9 cellular contexts compared by ENCODE assay signal in the genomic region with DNA sequence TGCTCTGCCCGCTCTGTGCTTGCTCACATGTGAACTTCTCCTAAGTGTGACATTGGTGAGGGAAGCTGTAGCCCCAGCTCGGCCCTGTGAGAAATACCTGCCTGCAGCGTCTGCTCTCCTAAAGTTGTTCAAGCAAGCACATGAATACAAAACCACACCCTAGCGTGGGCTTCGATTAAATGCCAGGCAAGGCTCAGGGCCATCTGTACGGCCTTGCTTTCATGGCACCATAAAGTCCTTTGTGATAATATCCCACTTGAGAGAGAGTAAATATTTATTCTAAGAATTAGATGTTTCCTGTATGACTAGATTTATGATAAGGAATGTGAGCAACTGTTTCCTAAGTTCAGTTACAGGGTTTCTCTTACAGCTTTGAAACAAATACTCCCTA.
DNase-seq lines count a peak whose midpoint lies in the region; ATAC-seq, FAIRE-seq and TF ChIP-seq lines count a peak whose summit lies in the region.
"Had no signal": no experiment of that assay in that cellular context is flagged by ENCODE, and none has a peak within 500 bp of the region (broad histone marks: within the 10 kb centered on the region; RNA-seq: fewer than 3 reads in every experiment).

No MANE protein-coding gene starts in this region.

- peaks cover 61% of the 10 kb centered on the region for H3K4me1 Mint-ChIP-seq in T-helper 2 cell treated with Interferon-gamma antibody and Interleukin-4, amounts not matched to agents 5 μg/mL and 100 μg/mL, for 36 hours (ENCODE audit: low read depth)

- peaks cover 76% of the 10 kb centered on the region for H3K4me1 ChIP-seq in psoas muscle

- H3K9me3 Mint-ChIP-seq in T-helper 2 cell treated with Interferon-gamma antibody and Interleukin-4, amounts not matched to agents 5 μg/mL and 100 μg/mL, for 36 hours, result peaks cover 4% of the 10 kb centered on the region

- H3K4me3 Mint-ChIP-seq in T-helper 2 cell treated with Interferon-gamma antibody and Interleukin-4, amounts not matched to agents 5 μg/mL and 100 μg/mL, for 36 hours, result peak overlapping the region; percentile 84

- peak; percentile 51 for DNase-seq in DMS 273 (lab: John Stamatoyannopoulos, UW; ENCODE audit: unreplicated experiment)
- DNase-seq in DMS 273 treated with DMSO at 0.1 percent for 48 hours (lab: John Stamatoyannopoulos, UW), result no peak
- DNase-seq in T-helper 2 cell treated with Interferon-gamma antibody and Interleukin-4, amounts not matched to agents 5 μg/mL and 100 μg/mL, for 36 hours (ENCODE audit: low spot score), result peak; percentile 68
- no peak for DNase-seq in psoas muscle
- DNase-seq in urothelium cell line (ENCODE audit: low spot score), result no peak
- DNase-seq in NCI-H187 treated with DMSO at 0.1 percent for 48 hours (lab: John Stamatoyannopoulos, UW), result no peak
- no peak for DNase-seq in NCI-H187 (lab: John Stamatoyannopoulos, UW)

- no peak for TF ChIP-seq CTCF in psoas muscle (IDR thresholded peaks at IDR 0.05)

- H3K4me3 ChIP-seq in psoas muscle, result no peak overlapping the region

- H3K36me3 Mint-ChIP-seq in T-helper 2 cell treated with Interferon-gamma antibody and Interleukin-4, amounts not matched to agents 5 μg/mL and 100 μg/mL, for 36 hours (ENCODE audit: low read depth), result peaks cover 20% of the 10 kb centered on the region

- intact Hi-C loops in psoas muscle (cut with DNase I), result loop anchor here in 1 of 2 donors (5.0 kb wide), 1 partner anchor 40 kb away; no protein-coding TSS in a partner anchor

- no peak for FAIRE-seq in urothelium cell line (lab: Jason Lieb, UNC)
- FAIRE-seq: A204.1 had no signal

- H3K27ac ChIP-seq in psoas muscle, result peak overlapping the region; percentile 53

- ATAC-seq in esophagus mucosa (peak; percentile 74), psoas muscle (peak in 3 of 4 donors; percentile 37 to 51 (median 40))

- H3K27ac Mint-ChIP-seq in T-helper 2 cell treated with Interferon-gamma antibody and Interleukin-4, amounts not matched to agents 5 μg/mL and 100 μg/mL, for 36 hours, result peak overlapping the region; percentile 91

- 7 to 23% (median 8%) methylated on average over 6 of the region's 6 CpGs for WGBS in psoas muscle, 3 donors

- H3K9me3 ChIP-seq in psoas muscle, result no peaks in the 10 kb centered on the region

- no peaks in the 10 kb centered on the region for H3K27me3 Mint-ChIP-seq in T-helper 2 cell treated with Interferon-gamma antibody and Interleukin-4, amounts not matched to agents 5 μg/mL and 100 μg/mL, for 36 hours (ENCODE audit: low read depth)

- H3K27me3 ChIP-seq in psoas muscle (ENCODE audit: insufficient read depth in 3 of 3, low read length in 2 of 3), result no peaks in the 10 kb centered on the region

- peaks cover 2 to 17% of the 10 kb centered on the region in 2 donors for H3K36me3 ChIP-seq in psoas muscle (ENCODE audit: insufficient read depth in 1 of 2, low read depth in 1 of 2)

Comparison
In these comparisons a context has a peak if more than half of its experiments do, and no peak if none do; other contexts are left out.
1. DNase-seq: peak in DMS 273 (single experiment) and T-helper 2 cell treated with Interferon-gamma antibody and Interleukin-4, amounts not matched to agents 5 μg/mL and 100 μg/mL, for 36 hours (single experiment); none in DMS 273 treated with DMSO at 0.1 percent for 48 hours (single experiment), psoas muscle (0 of 2), urothelium cell line (single experiment), NCI-H187 treated with DMSO at 0.1 percent for 48 hours (single experiment) and NCI-H187 (0 of 2).